17 cellular contexts compared by ENCODE assay signal in genomic region chr3:33577588-33577987, GRCh38.
A peak's percentile ranks its signal among the peaks of the same experiment; 100 is the strongest.
DNase-seq lines count a peak whose midpoint lies in the region; ATAC-seq, FAIRE-seq and TF ChIP-seq lines count a peak whose summit lies in the region.
"Had no signal": no experiment of that assay in that cellular context is flagged by ENCODE, and none has a peak within 500 bp of the region (broad histone marks: within the 10 kb centered on the region; RNA-seq: fewer than 3 reads in every experiment).

No MANE protein-coding gene starts in this region.

- dilution Hi-C loops in keratinocyte (cut with MboI; ENCODE audit: extremely low pct_ligation_motif_present, low sequenced_read_pairs) = no loop called here

- H3K27ac Mint-ChIP-seq in GM23338 (peak overlapping the region; percentile 96), endodermal cell (peak overlapping the region; percentile 84)
- H3K27ac Mint-ChIP-seq: IgD-negative memory B cell had no signal

- WGBS in HUES64 = no CpG with 5 or more reads among the region's 1 CpG
- WGBS in endodermal cell (ENCODE audit: insufficient coverage in 1 of 2, insufficient read length in 1 of 2), 2 experiments = no CpG with 5 or more reads among the region's 1 CpG

- H3K27me3 ChIP-seq in GM23338 (ENCODE audit: insufficient read depth) (no peaks in the 10 kb centered on the region), HUES64 (ENCODE audit: insufficient read depth, low read length) (no peaks in the 10 kb centered on the region), endodermal cell (ENCODE audit: control insufficient read depth, insufficient read depth, low read length, poor library complexity, severe bottlenecking) (no peaks in the 10 kb centered on the region), keratinocyte (ENCODE audit: control insufficient read depth, extremely low read depth, insufficient read depth, low read length) (no peaks in the 10 kb centered on the region)

- no peaks in the 10 kb centered on the region for H4K20me1 ChIP-seq in GM23338 (replicated peaks; ENCODE audit: insufficient read depth)
- H4K20me1 ChIP-seq in keratinocyte (ENCODE audit: control insufficient read depth, extremely low read depth, insufficient read depth, low read length) = no peaks in the 10 kb centered on the region

- H2AFZ ChIP-seq in GM23338 (no peak overlapping the region), keratinocyte (ENCODE audit: control insufficient read depth, low read length) (no peak overlapping the region)

- H3F3A ChIP-seq in GM23338 (replicated peaks; ENCODE audit: low read depth) = no peaks in the 10 kb centered on the region

- no peaks in the 10 kb centered on the region; the same call in 1 of the 2 replicates for H3K36me3 ChIP-seq in GM23338 (ENCODE audit: insufficient read depth)
- peaks cover 38% of the 10 kb centered on the region for H3K36me3 ChIP-seq in HUES64 (ENCODE audit: insufficient read depth, low read length)
- peaks cover 36% of the 10 kb centered on the region for H3K36me3 ChIP-seq in endodermal cell (ENCODE audit: control insufficient read depth, insufficient read depth, low read length)
- peaks cover 5 to 6% of the 10 kb centered on the region in 2 experiments for H3K36me3 ChIP-seq in keratinocyte (ENCODE audit: control insufficient read depth in 2 of 2, extremely low read depth in 1 of 2, insufficient read depth in 2 of 2, low read length in 2 of 2)

- H3K4me1 Mint-ChIP-seq in GM23338 (peaks cover 49% of the 10 kb centered on the region), endodermal cell (peaks cover 34% of the 10 kb centered on the region)

- H3K79me2 ChIP-seq in GM23338 (replicated peaks; ENCODE audit: insufficient read depth) (no peaks in the 10 kb centered on the region), keratinocyte (ENCODE audit: control insufficient read depth, insufficient read depth, low read length) (no peaks in the 10 kb centered on the region)

- H3K4me3 Mint-ChIP-seq in GM23338 (peak overlapping the region; percentile 56), endodermal cell (no peak overlapping the region)
- H3K4me3 Mint-ChIP-seq: IgD-negative memory B cell had no signal

- H3K36me3 Mint-ChIP-seq in GM23338 (ENCODE audit: low read depth) = peaks cover 10% of the 10 kb centered on the region; the same call in 2 of the 3 replicates
- H3K36me3 Mint-ChIP-seq in endodermal cell (ENCODE audit: low read depth) = peaks cover 34% of the 10 kb centered on the region

- no peak for TF ChIP-seq CTCF in GM23338 (conservative IDR thresholded peaks at IDR 0.05; ENCODE audit: low read depth in 2 of 2)
- TF ChIP-seq CTCF in endodermal cell (conservative IDR thresholded peaks at IDR 0.05) = no peak
- TF ChIP-seq CTCF in keratinocyte (optimal IDR thresholded peaks at IDR 0.05 in 1 of 3, IDR thresholded peaks at IDR 0.05 in 1 of 3, conservative IDR thresholded peaks at IDR 0.05 in 1 of 3; ENCODE audit: extremely low read depth in 1 of 3, insufficient read depth in 2 of 3, low read length in 3 of 3) = no peak

- peak overlapping the region; percentile 33 for H3K4me2 ChIP-seq in GM23338
- H3K4me2 ChIP-seq in keratinocyte (ENCODE audit: control insufficient read depth, extremely low read depth, insufficient read depth, low read depth, low read length) = no peak overlapping the region

- ATAC-seq in GM23338 = peak; percentile 90
- ATAC-seq in HG03521 (IDR thresholded peaks at IDR 0.05; ENCODE audit: unreplicated experiment) = no peak

- peaks cover 44% of the 10 kb centered on the region for H3K4me1 ChIP-seq in GM23338 (ENCODE audit: insufficient read depth)
- H3K4me1 ChIP-seq in HUES64 (ENCODE audit: insufficient read depth, low read length) = peaks cover 60% of the 10 kb centered on the region
- H3K4me1 ChIP-seq in endodermal cell (ENCODE audit: control insufficient read depth, insufficient read depth, low read length) = peaks cover 24% of the 10 kb centered on the region
- H3K4me1 ChIP-seq in keratinocyte (ENCODE audit: control insufficient read depth, extremely low read depth, insufficient read depth, low read length) = peaks cover 16% of the 10 kb centered on the region

- no peaks in the 10 kb centered on the region for H3K9me1 ChIP-seq in keratinocyte (ENCODE audit: control insufficient read depth, extremely low read depth, insufficient read depth, low read length)

- H3K27ac ChIP-seq in GM23338 (ENCODE audit: low read depth) (peak overlapping the region; percentile 85), HUES64 (ENCODE audit: low read depth, low read length) (peak overlapping the region; percentile 95), endodermal cell (ENCODE audit: low read depth, low read length) (no peak overlapping the region), keratinocyte (ENCODE audit: control insufficient read depth, insufficient read depth, low read length) (no peak overlapping the region)
- H3K27ac ChIP-seq: C4-2B, RWPE1 had no signal

- peak; percentile 41 for FAIRE-seq in keratinocyte (lab: Jason Lieb, UNC)

- H3K9me3 ChIP-seq in HUES64 (ENCODE audit: insufficient read depth, low read depth, low read length) = no peaks in the 10 kb centered on the region
- H3K9me3 ChIP-seq in endodermal cell (ENCODE audit: control insufficient read depth, low read length) = no peaks in the 10 kb centered on the region
- H3K9me3 ChIP-seq in keratinocyte (ENCODE audit: control insufficient read depth, low read depth, low read length) = no peaks in the 10 kb centered on the region

- peak overlapping the region; percentile 62; the same call in 1 of the 2 replicates for H3K9ac ChIP-seq in HUES64 (ENCODE audit: low read depth, low read length)
- no peak overlapping the region for H3K9ac ChIP-seq in endodermal cell (ENCODE audit: extremely low read depth, low read length, poor library complexity, severe bottlenecking)
- H3K9ac ChIP-seq in keratinocyte (ENCODE audit: control insufficient read depth, extremely low read depth, insufficient read depth, low read length) = no peak overlapping the region

- H3K27me3 Mint-ChIP-seq in GM23338 (ENCODE audit: insufficient read depth, low read depth, poor library complexity) = no peaks in the 10 kb centered on the region
- no peaks in the 10 kb centered on the region for H3K27me3 Mint-ChIP-seq in endodermal cell (ENCODE audit: insufficient read depth)
- H3K27me3 Mint-ChIP-seq: IgD-negative memory B cell had no signal

- H3K9me2 ChIP-seq in GM23338 (ENCODE audit: insufficient read depth) = no peaks in the 10 kb centered on the region

- H3K9me3 Mint-ChIP-seq in GM23338 = no peaks in the 10 kb centered on the region; the same call in 2 of the 3 replicates
- no peaks in the 10 kb centered on the region for H3K9me3 Mint-ChIP-seq in endodermal cell

- DNase-seq in GM23338 (ENCODE audit: low spot score) = peak; percentile 70
- DNase-seq in endodermal cell = no peak
- no peak for DNase-seq in keratinocyte (ENCODE audit: low read depth, low spot score)
- DNase-seq in RPMI8226 = no peak
- DNase-seq in SKM-1 treated with dmso at 0.1 percent for 144 hours (lab: John Stamatoyannopoulos, UW; ENCODE audit: unreplicated experiment) = no peak
- DNase-seq in DMS153 (lab: John Stamatoyannopoulos, UW) = no peak
- DNase-seq: Kasumi-1, NCI-H1105, NCI-H187, NCI-H226, NCI-H524 treated with DMSO at 0.1 percent for 48 hours, OCI-M1 had no signal

- H3K4me3 ChIP-seq in GM23338 (peak overlapping the region; percentile 8; the same call in 1 of the 2 replicates), HUES64 (ENCODE audit: low read length) (peak overlapping the region; percentile 32), endodermal cell (ENCODE audit: low read length) (peak overlapping the region; percentile 4), keratinocyte (ENCODE audit: control insufficient read depth in 2 of 3, extremely low read depth in 1 of 3, insufficient read depth in 2 of 3, low read depth in 1 of 3, low read length in 3 of 3) (no peak overlapping the region)

TF ChIP-seq in GM23338, 12 proteins besides CTCF, POLR2A, EP300 and RAD21 (continues in another document):
- TF ChIP-seq CREB1 (CRISPR knock-in tag; IDR thresholded peaks at IDR 0.05; ENCODE audit: low read depth) = no peak
- TF ChIP-seq STAT1 (IDR thresholded peaks at IDR 0.05; ENCODE audit: unreplicated experiment) = no peak
- no peak for TF ChIP-seq ETS1 (IDR thresholded peaks at IDR 0.05)
- no peak for TF ChIP-seq EZH2 (IDR thresholded peaks at IDR 0.05; ENCODE audit: low read depth, unreplicated experiment)
- TF ChIP-seq NANOG (IDR thresholded peaks at IDR 0.05; ENCODE audit: borderline replicate concordance) = peak; percentile 86
- no peak for TF ChIP-seq JUNB (IDR thresholded peaks at IDR 0.05; ENCODE audit: unreplicated experiment)
- no peak for TF ChIP-seq ZNF114 (CRISPR knock-in tag; IDR thresholded peaks at IDR 0.05)

Comparison
In these comparisons a context has a peak if more than half of its experiments do, and no peak if none do; other contexts are left out.
1. H3K27ac ChIP-seq: peak in GM23338 (single experiment) and HUES64 (single experiment); none in endodermal cell (single experiment) and keratinocyte (single experiment).
2. H3K4me3 ChIP-seq: peak in GM23338 (single experiment), HUES64 (single experiment) and endodermal cell (single experiment); none in keratinocyte (0 of 3).